17 cellular contexts compared by ENCODE assay signal in genomic region chr20:3931664-3932063, GRCh38. TPM values are rescaled to one million over a fixed set of nuclear protein-coding genes. Genes with fewer than 3 reads are reported as not detected.
DNase-seq lines count a peak whose midpoint lies in the region; ATAC-seq, FAIRE-seq and TF ChIP-seq lines count a peak whose summit lies in the region.
"Had no signal": no experiment of that assay in that cellular context is flagged by ENCODE, and none has a peak within 500 bp of the region (broad histone marks: within the 10 kb centered on the region; RNA-seq: fewer than 3 reads in every experiment).

No MANE protein-coding gene starts in this region.

- POLR2A ChIA-PET in A549 (lab: Yijun Ruan, JAX), result no interaction called here

- peaks cover 16% of the 10 kb centered on the region for H3K79me2 ChIP-seq in osteoblast (ENCODE audit: insufficient read depth, low read length)

- H3K36me3 ChIP-seq in osteoblast (ENCODE audit: insufficient read depth, low read length), result peaks cover 19% of the 10 kb centered on the region
- H3K36me3 ChIP-seq: pancreas had no signal

- H3K4me2 ChIP-seq in A549 (no peak overlapping the region), osteoblast (ENCODE audit: insufficient read depth, low read length) (peak overlapping the region; percentile 84)

- peak overlapping the region; percentile 92 for H3K27ac Mint-ChIP-seq in HFFc6
- H3K27ac Mint-ChIP-seq: WTC11 had no signal

- peaks cover 23% of the 10 kb centered on the region for H3K27me3 Mint-ChIP-seq in HFFc6 (ENCODE audit: insufficient read depth)

- no peak overlapping the region for H3K27ac ChIP-seq in A549
- peak overlapping the region in 1 of 2 donors; percentile 83 for H3K27ac ChIP-seq in coronary artery
- peak overlapping the region; percentile 65 for H3K27ac ChIP-seq in osteoblast (ENCODE audit: low read depth, low read length)

- no peaks in the 10 kb centered on the region for H3K9me3 ChIP-seq in A549
- no peaks in the 10 kb centered on the region for H3K9me3 ChIP-seq in osteoblast (ENCODE audit: low read depth, low read length)
- H3K9me3 ChIP-seq: pancreas had no signal

- TF ChIP-seq RAD21 in A549 (conservative IDR thresholded peaks at IDR 0.05 in 1 of 2, IDR thresholded peaks at IDR 0.05 in 1 of 2), result no peak

- TF ChIP-seq POLR2A in A549 (IDR thresholded peaks at IDR 0.05; ENCODE audit: low read length), result no peak

- peaks cover 6% of the 10 kb centered on the region for H4K20me1 ChIP-seq in osteoblast (ENCODE audit: insufficient read depth, low read length)

- DNase-seq in A549 (ENCODE audit: low read depth in 1 of 2, low spot score in 1 of 2), result no peak
- DNase-seq in HFFc6, result no peak
- no peak for DNase-seq in coronary artery (ENCODE audit: low spot score)
- no peak for DNase-seq in osteoblast (ENCODE audit: insufficient read length, low spot score, missing footprints)
- DNase-seq in HCEC 1CT, result no peak
- no peak for DNase-seq in RPMI8226
- DNase-seq: activated naive CD4-positive, alpha-beta T cell treated with Interleukin-2 at 50 U/mL for 16 hours; head of caudate nucleus; NCI-H2029 treated with DMSO at 0.1 percent for 48 hours; pancreas; T-helper 1 cell had no signal

- H2AFZ ChIP-seq in osteoblast (ENCODE audit: low read length), result no peak overlapping the region

- TF ChIP-seq EP300 in A549 (IDR thresholded peaks at IDR 0.05), result no peak

- no peaks in the 10 kb centered on the region for H3K9me3 Mint-ChIP-seq in HFFc6
- H3K9me3 Mint-ChIP-seq: WTC11 had no signal

- H3K4me1 ChIP-seq in A549 (peaks cover 6% of the 10 kb centered on the region; the same call in 2 of the 3 replicates), osteoblast (ENCODE audit: insufficient read depth, low read length) (peaks cover 44% of the 10 kb centered on the region)
- H3K4me1 ChIP-seq: pancreas had no signal

- H3K4me3 ChIP-seq in A549, result no peak overlapping the region
- H3K4me3 ChIP-seq in coronary artery, result peak overlapping the region; percentile 73
- H3K4me3 ChIP-seq in osteoblast (ENCODE audit: insufficient read depth, low read length), result no peak overlapping the region

- no peaks in the 10 kb centered on the region for H3K27me3 ChIP-seq in osteoblast (ENCODE audit: insufficient read depth, low read length)
- H3K27me3 ChIP-seq: pancreas had no signal

- H3K36me3 Mint-ChIP-seq in HFFc6 (ENCODE audit: low read depth), result peaks cover 32% of the 10 kb centered on the region

- peaks cover 84% of the 10 kb centered on the region for H3K4me1 Mint-ChIP-seq in HFFc6 (ENCODE audit: low read depth)

- WGBS in A549 (ENCODE audit: missing lambda C conversion rate), result 95% methylated on average over 3 of the region's 3 CpGs

- ATAC-seq in A549, result peak; percentile 3 to 9; a peak in 2 of 6 replicates
- ATAC-seq in GM18519 (IDR thresholded peaks at IDR 0.05; ENCODE audit: low FRiP score, unreplicated experiment), result no peak
- no peak for ATAC-seq in GM18517 (IDR thresholded peaks at IDR 0.05; ENCODE audit: unreplicated experiment)
- ATAC-seq: WTC11 had no signal

- peak overlapping the region; percentile 88 for H3K4me3 Mint-ChIP-seq in HFFc6
- H3K4me3 Mint-ChIP-seq: WTC11 had no signal

- no peak for FAIRE-seq in A549 (lab: Jason Lieb, UNC)
- FAIRE-seq: endometrium, keratinocyte, pancreas, RCC 7860 had no signal

- CTCF ChIA-PET in A549 (lab: Yijun Ruan, JAX), result interaction anchor here (0.9 to 2.0 kb wide), 4 partner anchors 16 to 145 kb away, joined by 3 to 11 read pairs (median 4); partner anchors contain the start of gene CENPB

- TF ChIP-seq CTCF in A549 (IDR thresholded peaks at IDR 0.05) (no peak), HFFc6 (IDR thresholded peaks at IDR 0.05) (no peak), coronary artery (IDR thresholded peaks at IDR 0.05) (no peak), osteoblast (IDR thresholded peaks at IDR 0.05; ENCODE audit: extremely low read depth, low read depth, low read length) (no peak)

TF ChIP-seq in A549, 52 proteins besides CTCF, POLR2A, EP300 and RAD21:
- TF ChIP-seq POLR2AphosphoS2 (conservative IDR thresholded peaks at IDR 0.05; ENCODE audit: low read length), result no peak
- TF ChIP-seq CHD4 (IDR thresholded peaks at IDR 0.05; ENCODE audit: borderline replicate concordance), result no peak
- TF ChIP-seq RCOR1 (IDR thresholded peaks at IDR 0.05; ENCODE audit: low read depth, low read length), result no peak
- no peak for TF ChIP-seq HOXB13 (CRISPR knock-in tag; IDR thresholded peaks at IDR 0.05; ENCODE audit: low read depth)
- TF ChIP-seq CEBPB (IDR thresholded peaks at IDR 0.05), result no peak
- TF ChIP-seq, protein P1, sequence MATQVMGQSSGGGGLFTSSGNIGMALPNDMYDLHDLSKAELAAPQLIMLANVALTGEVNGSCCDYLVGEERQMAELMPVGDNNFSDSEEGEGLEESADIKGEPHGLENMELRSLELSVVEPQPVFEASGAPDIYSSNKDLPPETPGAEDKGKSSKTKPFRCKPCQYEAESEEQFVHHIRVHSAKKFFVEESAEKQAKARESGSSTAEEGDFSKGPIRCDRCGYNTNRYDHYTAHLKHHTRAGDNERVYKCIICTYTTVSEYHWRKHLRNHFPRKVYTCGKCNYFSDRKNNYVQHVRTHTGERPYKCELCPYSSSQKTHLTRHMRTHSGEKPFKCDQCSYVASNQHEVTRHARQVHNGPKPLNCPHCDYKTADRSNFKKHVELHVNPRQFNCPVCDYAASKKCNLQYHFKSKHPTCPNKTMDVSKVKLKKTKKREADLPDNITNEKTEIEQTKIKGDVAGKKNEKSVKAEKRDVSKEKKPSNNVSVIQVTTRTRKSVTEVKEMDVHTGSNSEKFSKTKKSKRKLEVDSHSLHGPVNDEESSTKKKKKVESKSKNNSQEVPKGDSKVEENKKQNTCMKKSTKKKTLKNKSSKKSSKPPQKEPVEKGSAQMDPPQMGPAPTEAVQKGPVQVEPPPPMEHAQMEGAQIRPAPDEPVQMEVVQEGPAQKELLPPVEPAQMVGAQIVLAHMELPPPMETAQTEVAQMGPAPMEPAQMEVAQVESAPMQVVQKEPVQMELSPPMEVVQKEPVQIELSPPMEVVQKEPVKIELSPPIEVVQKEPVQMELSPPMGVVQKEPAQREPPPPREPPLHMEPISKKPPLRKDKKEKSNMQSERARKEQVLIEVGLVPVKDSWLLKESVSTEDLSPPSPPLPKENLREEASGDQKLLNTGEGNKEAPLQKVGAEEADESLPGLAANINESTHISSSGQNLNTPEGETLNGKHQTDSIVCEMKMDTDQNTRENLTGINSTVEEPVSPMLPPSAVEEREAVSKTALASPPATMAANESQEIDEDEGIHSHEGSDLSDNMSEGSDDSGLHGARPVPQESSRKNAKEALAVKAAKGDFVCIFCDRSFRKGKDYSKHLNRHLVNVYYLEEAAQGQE (IDR thresholded peaks at IDR 0.05), result no peak
- no peak for TF ChIP-seq ZNF302 (CRISPR knock-in tag; IDR thresholded peaks at IDR 0.05)
- TF ChIP-seq TP53 (CRISPR knock-in tag; IDR thresholded peaks at IDR 0.05), result no peak
- TF ChIP-seq GATA3 (IDR thresholded peaks at IDR 0.05; ENCODE audit: borderline replicate concordance), result no peak
- TF ChIP-seq EHF (CRISPR knock-in tag; IDR thresholded peaks at IDR 0.05), result no peak
- no peak for TF ChIP-seq NFE2L2 (conservative IDR thresholded peaks at IDR 0.05; ENCODE audit: low read length)
- TF ChIP-seq RFX5 (IDR thresholded peaks at IDR 0.05), result no peak
- TF ChIP-seq EHMT2 (IDR thresholded peaks at IDR 0.05; ENCODE audit: low read depth), result no peak
- TF ChIP-seq HDAC2 (IDR thresholded peaks at IDR 0.05), result no peak
- TF ChIP-seq KDM5A (IDR thresholded peaks at IDR 0.05), result no peak
- TF ChIP-seq CBX8 (IDR thresholded peaks at IDR 0.05), result no peak
- no peak for TF ChIP-seq HOXB5 (CRISPR knock-in tag; IDR thresholded peaks at IDR 0.05)

RNA-seq across cellular contexts. Expression of gene PANK2, which starts 42.5 kb away (rescaled TPM):
- polyA plus RNA-seq in A549 (2011; rRNA removed) (39.3 and 45.9 TPM in 2 replicates), A549 (2017; fragmentation: RNase III; extraction: RNeasy Plus Mini Kit Qiagen cat#74134 plus additional on column Dnase treatment) (40.3 to 44.6 TPM (median 43.8 TPM) in 3 replicates)
- polyA plus RNA-seq in A549 (2012; cell fraction: cytosol; rRNA removed), result 22.6 and 24.5 TPM in 2 replicates
- 28.4 and 38.2 TPM in 2 replicates for polyA plus RNA-seq in A549 (2012; cell fraction: nucleus; rRNA removed)
- polyA minus RNA-seq in A549 (2011; rRNA and poly(A)+ RNA removed), result 35.8 and 40.1 TPM in 2 replicates
- 10 to 100 TPM; 34.5 to 40.7 (median 38.3) TPM for total RNA-seq in HFFc6 (2021; fragmentation: NEBNext Ultra II Directional; extraction: Animal tissue kit (Norgen Biotek cat#: 25700))
- total RNA-seq in osteoblast, result 57.2 and 60.4 TPM in 2 replicates

Comparison
In these comparisons a context has a peak if more than half of its experiments do, and no peak if none do; other contexts are left out.
1. ATAC-seq: peak in A549 (2 of 2); none in GM18519 (single experiment) and GM18517 (single experiment).